Comparison of ENCODE assay signal across 20 cellular contexts in the genomic region with DNA sequence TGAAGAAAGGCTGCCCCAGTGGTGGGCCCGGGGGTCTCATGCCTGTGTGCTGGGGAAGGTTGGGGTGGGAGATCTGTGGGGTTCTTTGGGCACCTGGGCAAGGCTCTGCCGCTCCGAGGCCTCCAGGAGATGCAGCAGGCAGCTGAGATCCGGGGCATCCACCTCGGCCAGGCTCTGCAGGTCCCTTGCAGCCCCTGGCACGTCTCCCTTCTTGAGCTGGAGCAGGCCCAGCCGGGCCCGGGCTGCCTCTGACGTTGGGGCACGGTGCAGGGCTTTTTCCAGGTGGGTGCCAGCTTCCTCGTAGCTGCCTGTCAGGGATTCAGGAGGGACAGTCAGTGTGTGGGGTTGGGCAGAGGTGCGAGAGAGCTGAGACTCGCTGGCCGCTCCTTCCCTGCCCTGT. TPM values are rescaled to one million over a fixed set of nuclear protein-coding genes. Genes with fewer than 3 reads are reported as not detected.
DNase-seq lines count a peak whose midpoint lies in the region; ATAC-seq and TF ChIP-seq lines count a peak whose summit lies in the region.
"Had no signal": no experiment of that assay in that cellular context is flagged by ENCODE, and none has a peak within 500 bp of the region (broad histone marks: within the 10 kb centered on the region; RNA-seq: fewer than 3 reads in every experiment).

No MANE protein-coding gene starts in this region.

- H3K36me3 ChIP-seq in right atrium auricular region (no peaks in the 10 kb centered on the region), upper lobe of right lung (no peaks in the 10 kb centered on the region), gastrocnemius medialis (no peaks in the 10 kb centered on the region)
- H3K36me3 ChIP-seq: ascending aorta, esophagus squamous epithelium, HAP-1, SJSA1 had no signal

- H3K27me3 Mint-ChIP-seq in activated CD8-positive, alpha-beta memory T cell treated with anti-CD3 and anti-CD28 coated beads, Interleukin-2, amount 10 ng/mL, durations not matched to agents 7 days and 5 days = peaks cover 3% of the 10 kb centered on the region
- H3K27me3 Mint-ChIP-seq in neural crest cell (ENCODE audit: low read depth) = no peaks in the 10 kb centered on the region
- peaks cover 8% of the 10 kb centered on the region for H3K27me3 Mint-ChIP-seq in WTC11 (ENCODE audit: low read depth)

- CTCF ChIA-PET in activated CD8-positive, alpha-beta memory T cell treated with anti-CD3 and anti-CD28 coated beads, Interleukin-2, amount 10 ng/mL, durations not matched to agents 7 days and 5 days (lab: Charles Lee) = interaction anchor here (1.2 kb wide), 1 partner anchor 229 kb away, joined by 3 read pairs; no protein-coding TSS in a partner anchor
- CTCF ChIA-PET in WTC11 (lab: Charles Lee) = interaction anchor here (0.8 to 1.1 kb wide), 2 partner anchors 115 to 445 kb away, joined by 3 to 4 read pairs; no protein-coding TSS in a partner anchor

- ATAC-seq in left cardiac atrium = no peak
- ATAC-seq in activated CD8-positive, alpha-beta memory T cell treated with anti-CD3 and anti-CD28 coated beads, Interleukin-2, amount 10 ng/mL, durations not matched to agents 7 days and 5 days = no peak
- no peak for ATAC-seq in upper lobe of right lung
- ATAC-seq in HG02884 (IDR thresholded peaks at IDR 0.05; ENCODE audit: unreplicated experiment) = no peak
- ATAC-seq in WTC11 = no peak
- no peak for ATAC-seq in gastrocnemius medialis

- no peak for TF ChIP-seq POLR2A in gastrocnemius medialis (IDR thresholded peaks at IDR 0.05)

- peak; percentile 14 for DNase-seq in left cardiac atrium
- DNase-seq in right atrium auricular region (ENCODE audit: low spot score) = no peak
- peak; percentile 40 for DNase-seq in activated CD8-positive, alpha-beta memory T cell treated with anti-CD3 and anti-CD28 coated beads, Interleukin-2, amount 10 ng/mL, durations not matched to agents 7 days and 5 days
- no peak for DNase-seq in neural crest cell (ENCODE audit: low read depth, low spot score)
- peak; percentile 57 for DNase-seq in upper lobe of right lung
- no peak for DNase-seq in WTC11 (ENCODE audit: low spot score)
- DNase-seq in gastrocnemius medialis = no peak
- DNase-seq: activated CD4-positive, CD25-positive, alpha-beta regulatory T cell; activated gamma-delta T cell treated with Interleukin-2 at 50 U/mL for 16 hours; cerebellar nuclear complex; effector CD8-positive, alpha-beta T cell; esophagus squamous epithelium; NCI-H1417; OCI-M1; T-helper 2 cell had no signal

- H3K36me3 Mint-ChIP-seq in activated CD8-positive, alpha-beta memory T cell treated with anti-CD3 and anti-CD28 coated beads, Interleukin-2, amount 10 ng/mL, durations not matched to agents 7 days and 5 days = peaks cover 8% of the 10 kb centered on the region
- H3K36me3 Mint-ChIP-seq in neural crest cell (ENCODE audit: low read depth) (no peaks in the 10 kb centered on the region), WTC11 (peaks cover 11% of the 10 kb centered on the region)

- H3K4me3 ChIP-seq in right atrium auricular region (no peak overlapping the region), upper lobe of right lung (no peak overlapping the region), gastrocnemius medialis (no peak overlapping the region)
- H3K4me3 ChIP-seq: SJSA1 had no signal

- in situ Hi-C loops in gastrocnemius medialis (cut with MboI; ENCODE audit: low sequenced_read_pairs in 4 of 4) = no loop called here

- H3K27ac Mint-ChIP-seq in activated CD8-positive, alpha-beta memory T cell treated with anti-CD3 and anti-CD28 coated beads, Interleukin-2, amount 10 ng/mL, durations not matched to agents 7 days and 5 days = no peak overlapping the region
- H3K27ac Mint-ChIP-seq in neural crest cell (ENCODE audit: unreplicated experiment) = no peak overlapping the region
- no peak overlapping the region for H3K27ac Mint-ChIP-seq in WTC11

- TF ChIP-seq CTCF in right atrium auricular region (IDR thresholded peaks at IDR 0.05) = no peak
- TF ChIP-seq CTCF in neural crest cell (conservative IDR thresholded peaks at IDR 0.05) = no peak
- TF ChIP-seq CTCF in upper lobe of right lung (IDR thresholded peaks at IDR 0.05) = no peak
- TF ChIP-seq CTCF in WTC11 (IDR thresholded peaks at IDR 0.05) = no peak
- no peak for TF ChIP-seq CTCF in gastrocnemius medialis (IDR thresholded peaks at IDR 0.05 in 4 of 5, conservative IDR thresholded peaks at IDR 0.05 in 1 of 5)

- H3K4me1 Mint-ChIP-seq in activated CD8-positive, alpha-beta memory T cell treated with anti-CD3 and anti-CD28 coated beads, Interleukin-2, amount 10 ng/mL, durations not matched to agents 7 days and 5 days = peaks cover 10% of the 10 kb centered on the region
- peaks cover 4% of the 10 kb centered on the region for H3K4me1 Mint-ChIP-seq in neural crest cell
- H3K4me1 Mint-ChIP-seq in WTC11 = no peaks in the 10 kb centered on the region; the same call in 1 of the 2 replicates

- H3K4me1 ChIP-seq in right atrium auricular region (peaks cover 0 to 35% of the 10 kb centered on the region in 2 donors), upper lobe of right lung (peaks cover 11% of the 10 kb centered on the region), gastrocnemius medialis (peaks cover 0 to 10% of the 10 kb centered on the region in 2 donors)
- H3K4me1 ChIP-seq: HAP-1 had no signal

- H3K9me3 Mint-ChIP-seq in activated CD8-positive, alpha-beta memory T cell treated with anti-CD3 and anti-CD28 coated beads, Interleukin-2, amount 10 ng/mL, durations not matched to agents 7 days and 5 days (ENCODE audit: low read depth) = peaks cover 10% of the 10 kb centered on the region
- H3K9me3 Mint-ChIP-seq in neural crest cell = peaks cover 10% of the 10 kb centered on the region
- H3K9me3 Mint-ChIP-seq in WTC11 = peaks cover 35% of the 10 kb centered on the region

- no peaks in the 10 kb centered on the region for H3K27me3 ChIP-seq in right atrium auricular region
- no peaks in the 10 kb centered on the region for H3K27me3 ChIP-seq in upper lobe of right lung
- H3K27me3 ChIP-seq in gastrocnemius medialis = peaks cover 2 to 16% (median 7%) of the 10 kb centered on the region in 3 donors
- H3K27me3 ChIP-seq: ascending aorta, esophagus squamous epithelium, SJSA1 had no signal

- intact Hi-C loops in left cardiac atrium (cut with DNase I) = loop anchor here in 1 of 2 donors (10.0 kb wide), 1 partner anchor 229 kb away; the partner anchor contains the start of gene PEX10
- intact Hi-C loops in upper lobe of right lung (cut with DNase I) = loop anchor here (10.0 kb wide), 1 partner anchor 229 kb away; the partner anchor contains the start of gene PEX10
- intact Hi-C loops in gastrocnemius medialis (cut with DNase I; ENCODE audit: low total_unique reads) = loop anchor here (10.0 kb wide), 1 partner anchor 89 kb away; the partner anchor contains the start of gene TNFRSF14

- no peak overlapping the region for H3K4me3 Mint-ChIP-seq in activated CD8-positive, alpha-beta memory T cell treated with anti-CD3 and anti-CD28 coated beads, Interleukin-2, amount 10 ng/mL, durations not matched to agents 7 days and 5 days
- H3K4me3 Mint-ChIP-seq in neural crest cell (peak overlapping the region; percentile 86), WTC11 (no peak overlapping the region)

- peaks cover 0 to 23% of the 10 kb centered on the region in 2 donors for H3K9me3 ChIP-seq in right atrium auricular region
- H3K9me3 ChIP-seq in upper lobe of right lung = peaks cover 15% of the 10 kb centered on the region
- no peaks in the 10 kb centered on the region for H3K9me3 ChIP-seq in gastrocnemius medialis

- no peak overlapping the region for H3K27ac ChIP-seq in right atrium auricular region
- H3K27ac ChIP-seq in upper lobe of right lung = no peak overlapping the region
- no peak overlapping the region for H3K27ac ChIP-seq in gastrocnemius medialis
- H3K27ac ChIP-seq: ascending aorta, esophagus squamous epithelium, SJSA1 had no signal

- POLR2A ChIA-PET in WTC11 (lab: Charles Lee) = no interaction called here

TF ChIP-seq in WTC11, 78 proteins besides CTCF, POLR2A, EP300 and RAD21 (continues in another document):
- no peak for TF ChIP-seq GABPB1 (CRISPR knock-in tag; IDR thresholded peaks at IDR 0.05)
- TF ChIP-seq HMGA2 (CRISPR knock-in tag; IDR thresholded peaks at IDR 0.05) = no peak
- TF ChIP-seq ZBTB21 (CRISPR knock-in tag; IDR thresholded peaks at IDR 0.05; ENCODE audit: borderline replicate concordance) = no peak
- TF ChIP-seq ZNF317 (CRISPR knock-in tag; IDR thresholded peaks at IDR 0.05; ENCODE audit: borderline replicate concordance, low read depth) = no peak
- TF ChIP-seq, protein P1, sequence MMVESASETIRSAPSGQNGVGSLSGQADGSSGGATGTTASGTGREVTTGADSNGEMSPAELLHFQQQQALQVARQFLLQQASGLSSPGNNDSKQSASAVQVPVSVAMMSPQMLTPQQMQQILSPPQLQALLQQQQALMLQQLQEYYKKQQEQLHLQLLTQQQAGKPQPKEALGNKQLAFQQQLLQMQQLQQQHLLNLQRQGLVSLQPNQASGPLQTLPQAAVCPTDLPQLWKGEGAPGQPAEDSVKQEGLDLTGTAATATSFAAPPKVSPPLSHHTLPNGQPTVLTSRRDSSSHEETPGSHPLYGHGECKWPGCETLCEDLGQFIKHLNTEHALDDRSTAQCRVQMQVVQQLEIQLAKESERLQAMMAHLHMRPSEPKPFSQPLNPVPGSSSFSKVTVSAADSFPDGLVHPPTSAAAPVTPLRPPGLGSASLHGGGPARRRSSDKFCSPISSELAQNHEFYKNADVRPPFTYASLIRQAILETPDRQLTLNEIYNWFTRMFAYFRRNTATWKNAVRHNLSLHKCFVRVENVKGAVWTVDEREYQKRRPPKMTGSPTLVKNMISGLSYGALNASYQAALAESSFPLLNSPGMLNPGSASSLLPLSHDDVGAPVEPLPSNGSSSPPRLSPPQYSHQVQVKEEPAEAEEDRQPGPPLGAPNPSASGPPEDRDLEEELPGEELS (CRISPR knock-in tag; IDR thresholded peaks at IDR 0.05) = no peak

RNA-seq across cellular contexts. Expression of gene MMEL1, which starts 11.4 kb away (rescaled TPM):
- total RNA-seq in left cardiac atrium (under 1 TPM; 0.47 to 0.68 TPM), right atrium auricular region (not detected), neural crest cell (0.51 and 0.84 TPM in 2 replicates), upper lobe of right lung (3.2 TPM), WTC11 (2021) (0.55 to 0.64 TPM in 2 of 3 replicates, not detected in the other), gastrocnemius medialis (not detected)
- total RNA-seq in activated CD8-positive, alpha-beta memory T cell treated with anti-CD3 and anti-CD28 coated beads, Interleukin-2, amount 10 ng/mL, durations not matched to agents 7 days and 5 days = under 1 TPM in 1 of 2 experiments, not detected in 1; 0.58 TPM
- total RNA-seq: ascending aorta, SJSA1, smooth muscle cell had no signal

RNA-seq across cellular contexts. Expression of gene PRXL2B, which starts 57.6 kb away (rescaled TPM):
- total RNA-seq in left cardiac atrium = 10 to 100 TPM; 10.8 to 14.1 TPM
- total RNA-seq in right atrium auricular region = 1 to 10 TPM; 6.4 to 6.8 TPM
- total RNA-seq in activated CD8-positive, alpha-beta memory T cell treated with anti-CD3 and anti-CD28 coated beads, Interleukin-2, amount 10 ng/mL, durations not matched to agents 7 days and 5 days = 10 to 100 TPM; 22.4 to 26.2 TPM
- total RNA-seq in neural crest cell = 51.3 and 58.9 TPM in 2 replicates
- 25.9 TPM for total RNA-seq in upper lobe of right lung
- 47.8 to 51.1 TPM (median 50.3 TPM) in 3 replicates for total RNA-seq in WTC11 (2021)
- 1 to 10 TPM in 2 of 4 donors, under 1 TPM in 2; 0.52 to 2.7 (median 1.1) TPM for total RNA-seq in gastrocnemius medialis

Comparison
In these comparisons a context has a peak if more than half of its experiments do, and no peak if none do; other contexts are left out.
1. DNase-seq: peak in left cardiac atrium (single experiment), activated CD8-positive, alpha-beta memory T cell treated with anti-CD3 and anti-CD28 coated beads, Interleukin-2, amount 10 ng/mL, durations not matched to agents 7 days and 5 days (single experiment) and upper lobe of right lung (single experiment); none in right atrium auricular region (single experiment), neural crest cell (single experiment), WTC11 (single experiment) and gastrocnemius medialis (0 of 2).